In genomic region chr12:57498143-57498524, GRCh38 we compare ENCODE assay signal across 9 cellular contexts. TPM values are rescaled to one million over a fixed set of nuclear protein-coding genes. Genes with fewer than 3 reads are reported as not detected.
A peak's percentile ranks its signal among the peaks of the same experiment; 100 is the strongest.
DNase-seq lines count a peak whose midpoint lies in the region; ATAC-seq and TF ChIP-seq lines count a peak whose summit lies in the region.
"Had no signal": no experiment of that assay in that cellular context is flagged by ENCODE, and none has a peak within 500 bp of the region (broad histone marks: within the 10 kb centered on the region; RNA-seq: fewer than 3 reads in every experiment).

No MANE protein-coding gene starts in this region.

- no peaks in the 10 kb centered on the region for H3K27me3 ChIP-seq in H7 (ENCODE audit: control insufficient read depth, insufficient read depth, low read length)

- no peak overlapping the region for H3K4me3 ChIP-seq in H7 (ENCODE audit: insufficient read depth, low read depth, low read length)

- DNase-seq in H7: peak; percentile 60
- DNase-seq: activated T-cell treated with anti-CD3 and anti-CD28 coated beads for 4 hours, amygdala, foreskin fibroblast, MV-4-11 had no signal

- peaks cover 45% of the 10 kb centered on the region for H3K36me3 ChIP-seq in H7 (replicated peaks; ENCODE audit: control insufficient read depth, insufficient read depth, low read length)

- peak; percentile 27 for ATAC-seq in esophagus mucosa
- ATAC-seq in GM21723 (IDR thresholded peaks at IDR 0.05; ENCODE audit: unreplicated experiment): no peak
- no peak for ATAC-seq in SK-N-SH treated with all-trans-retinoic acid at 6 μM for 48 hours

TF ChIP-seq in SK-N-SH treated with all-trans-retinoic acid at 6 μM for 48 hours, 23 proteins besides CTCF, POLR2A, EP300 and RAD21:
- TF ChIP-seq CSDC2 (CRISPR knock-in tag; IDR thresholded peaks at IDR 0.05) (no peak), ZFP3 (CRISPR knock-in tag; IDR thresholded peaks at IDR 0.05) (no peak), TCF4 (CRISPR knock-in tag; IDR thresholded peaks at IDR 0.05; ENCODE audit: borderline replicate concordance) (no peak), ZNF70 (CRISPR knock-in tag; IDR thresholded peaks at IDR 0.05) (no peak), ISL1 (CRISPR knock-in tag; IDR thresholded peaks at IDR 0.05) (no peak), CSRNP3 (CRISPR knock-in tag; IDR thresholded peaks at IDR 0.05) (no peak), SNAI2 (CRISPR knock-in tag; IDR thresholded peaks at IDR 0.05) (no peak), GLIS3 (CRISPR knock-in tag; IDR thresholded peaks at IDR 0.05) (no peak), PPARA (CRISPR knock-in tag; IDR thresholded peaks at IDR 0.05; ENCODE audit: borderline replicate concordance) (no peak), ZC3H10 (CRISPR knock-in tag; IDR thresholded peaks at IDR 0.05) (no peak), ESRRG (CRISPR knock-in tag; IDR thresholded peaks at IDR 0.05) (no peak), BACH2 (CRISPR knock-in tag; IDR thresholded peaks at IDR 0.05; ENCODE audit: borderline replicate concordance) (no peak), ZNF565 (CRISPR knock-in tag; conservative IDR thresholded peaks at IDR 0.05; ENCODE audit: low read depth) (no peak), RARB (CRISPR knock-in tag; IDR thresholded peaks at IDR 0.05) (no peak)
- TF ChIP-seq, protein P1, sequence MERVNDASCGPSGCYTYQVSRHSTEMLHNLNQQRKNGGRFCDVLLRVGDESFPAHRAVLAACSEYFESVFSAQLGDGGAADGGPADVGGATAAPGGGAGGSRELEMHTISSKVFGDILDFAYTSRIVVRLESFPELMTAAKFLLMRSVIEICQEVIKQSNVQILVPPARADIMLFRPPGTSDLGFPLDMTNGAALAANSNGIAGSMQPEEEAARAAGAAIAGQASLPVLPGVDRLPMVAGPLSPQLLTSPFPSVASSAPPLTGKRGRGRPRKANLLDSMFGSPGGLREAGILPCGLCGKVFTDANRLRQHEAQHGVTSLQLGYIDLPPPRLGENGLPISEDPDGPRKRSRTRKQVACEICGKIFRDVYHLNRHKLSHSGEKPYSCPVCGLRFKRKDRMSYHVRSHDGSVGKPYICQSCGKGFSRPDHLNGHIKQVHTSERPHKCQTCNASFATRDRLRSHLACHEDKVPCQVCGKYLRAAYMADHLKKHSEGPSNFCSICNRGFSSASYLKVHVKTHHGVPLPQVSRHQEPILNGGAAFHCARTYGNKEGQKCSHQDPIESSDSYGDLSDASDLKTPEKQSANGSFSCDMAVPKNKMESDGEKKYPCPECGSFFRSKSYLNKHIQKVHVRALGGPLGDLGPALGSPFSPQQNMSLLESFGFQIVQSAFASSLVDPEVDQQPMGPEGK (CRISPR knock-in tag; IDR thresholded peaks at IDR 0.05; ENCODE audit: borderline replicate concordance): no peak
- TF ChIP-seq, protein P2, sequence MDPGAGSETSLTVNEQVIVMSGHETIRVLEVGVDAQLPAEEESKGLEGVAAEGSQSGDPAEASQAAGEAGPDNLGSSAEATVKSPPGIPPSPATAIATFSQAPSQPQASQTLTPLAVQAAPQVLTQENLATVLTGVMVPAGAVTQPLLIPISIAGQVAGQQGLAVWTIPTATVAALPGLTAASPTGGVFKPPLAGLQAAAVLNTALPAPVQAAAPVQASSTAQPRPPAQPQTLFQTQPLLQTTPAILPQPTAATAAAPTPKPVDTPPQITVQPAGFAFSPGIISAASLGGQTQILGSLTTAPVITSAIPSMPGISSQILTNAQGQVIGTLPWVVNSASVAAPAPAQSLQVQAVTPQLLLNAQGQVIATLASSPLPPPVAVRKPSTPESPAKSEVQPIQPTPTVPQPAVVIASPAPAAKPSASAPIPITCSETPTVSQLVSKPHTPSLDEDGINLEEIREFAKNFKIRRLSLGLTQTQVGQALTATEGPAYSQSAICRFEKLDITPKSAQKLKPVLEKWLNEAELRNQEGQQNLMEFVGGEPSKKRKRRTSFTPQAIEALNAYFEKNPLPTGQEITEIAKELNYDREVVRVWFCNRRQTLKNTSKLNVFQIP (CRISPR knock-in tag; IDR thresholded peaks at IDR 0.05; ENCODE audit: borderline replicate concordance, low read depth): no peak

RNA-seq across cellular contexts. Expression of gene MARS1, which starts 10.3 kb away (rescaled TPM):
- 223 and 297 TPM in 2 replicates for total RNA-seq in H7 (2014; rRNA removed; shearing (Covaris generic))
- total RNA-seq in esophagus mucosa: 130 TPM

RNA-seq across cellular contexts. Expression of gene ARHGAP9, which starts 18.5 kb away (rescaled TPM):
- total RNA-seq in H7 (2014; rRNA removed; shearing (Covaris generic)): 2.6 and 6.3 TPM in 2 replicates
- total RNA-seq in esophagus mucosa: 2.0 TPM
- total RNA-seq: dermis microvascular lymphatic vessel endothelial cell had no signal

RNA-seq across cellular contexts. Expression of gene DDIT3, which starts 22.2 kb away (rescaled TPM):
- 7.1 and 8.3 TPM in 2 replicates for total RNA-seq in H7 (2014; rRNA removed; shearing (Covaris generic))
- total RNA-seq in esophagus mucosa: 34.8 TPM

RNA-seq across cellular contexts. Expression of gene MBD6, which starts 24.5 kb away (rescaled TPM):
- 3.8 and 4.2 TPM in 2 replicates for total RNA-seq in H7 (2014; rRNA removed; shearing (Covaris generic))
- 50.5 TPM for total RNA-seq in esophagus mucosa

RNA-seq across cellular contexts. Expression of gene GLI1, which starts 38.5 kb away (rescaled TPM):
- total RNA-seq in H7 (2014; rRNA removed; shearing (Covaris generic)): 9.7 and 13.1 TPM in 2 replicates
- 0.72 TPM for total RNA-seq in esophagus mucosa
